Comparison of ENCODE assay signal across 1 cellular context in the genomic region with DNA sequence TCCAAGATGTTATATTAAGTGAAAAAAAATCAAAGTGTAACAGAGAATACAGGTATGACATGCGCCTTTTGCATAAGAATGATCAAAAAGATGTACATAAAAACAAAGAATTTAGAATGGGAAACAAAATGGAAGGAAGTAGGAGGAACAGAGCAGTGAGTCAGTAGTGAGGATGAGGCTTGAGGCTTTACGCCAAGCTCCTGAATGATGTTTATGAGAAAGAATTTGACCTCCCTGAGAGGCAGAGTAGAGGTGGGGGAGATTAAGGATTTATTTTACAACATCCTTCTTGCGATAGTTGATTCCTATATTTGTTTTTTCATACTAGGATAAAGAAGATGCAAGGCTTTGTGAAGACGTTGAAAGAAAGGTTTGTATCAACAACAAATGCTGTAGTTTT.
TF ChIP-seq lines count a peak whose summit lies in the region.

No MANE protein-coding gene starts in this region.

TF ChIP-seq in HCT116, 20 proteins besides CTCF, POLR2A, EP300 and RAD21 (continued from another document):
- TF ChIP-seq, protein P1, sequence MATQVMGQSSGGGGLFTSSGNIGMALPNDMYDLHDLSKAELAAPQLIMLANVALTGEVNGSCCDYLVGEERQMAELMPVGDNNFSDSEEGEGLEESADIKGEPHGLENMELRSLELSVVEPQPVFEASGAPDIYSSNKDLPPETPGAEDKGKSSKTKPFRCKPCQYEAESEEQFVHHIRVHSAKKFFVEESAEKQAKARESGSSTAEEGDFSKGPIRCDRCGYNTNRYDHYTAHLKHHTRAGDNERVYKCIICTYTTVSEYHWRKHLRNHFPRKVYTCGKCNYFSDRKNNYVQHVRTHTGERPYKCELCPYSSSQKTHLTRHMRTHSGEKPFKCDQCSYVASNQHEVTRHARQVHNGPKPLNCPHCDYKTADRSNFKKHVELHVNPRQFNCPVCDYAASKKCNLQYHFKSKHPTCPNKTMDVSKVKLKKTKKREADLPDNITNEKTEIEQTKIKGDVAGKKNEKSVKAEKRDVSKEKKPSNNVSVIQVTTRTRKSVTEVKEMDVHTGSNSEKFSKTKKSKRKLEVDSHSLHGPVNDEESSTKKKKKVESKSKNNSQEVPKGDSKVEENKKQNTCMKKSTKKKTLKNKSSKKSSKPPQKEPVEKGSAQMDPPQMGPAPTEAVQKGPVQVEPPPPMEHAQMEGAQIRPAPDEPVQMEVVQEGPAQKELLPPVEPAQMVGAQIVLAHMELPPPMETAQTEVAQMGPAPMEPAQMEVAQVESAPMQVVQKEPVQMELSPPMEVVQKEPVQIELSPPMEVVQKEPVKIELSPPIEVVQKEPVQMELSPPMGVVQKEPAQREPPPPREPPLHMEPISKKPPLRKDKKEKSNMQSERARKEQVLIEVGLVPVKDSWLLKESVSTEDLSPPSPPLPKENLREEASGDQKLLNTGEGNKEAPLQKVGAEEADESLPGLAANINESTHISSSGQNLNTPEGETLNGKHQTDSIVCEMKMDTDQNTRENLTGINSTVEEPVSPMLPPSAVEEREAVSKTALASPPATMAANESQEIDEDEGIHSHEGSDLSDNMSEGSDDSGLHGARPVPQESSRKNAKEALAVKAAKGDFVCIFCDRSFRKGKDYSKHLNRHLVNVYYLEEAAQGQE (IDR thresholded peaks at IDR 0.05; ENCODE audit: low read depth): no peak
- no peak for TF ChIP-seq EGR1 (IDR thresholded peaks at IDR 0.05; ENCODE audit: low read depth)
